Comparison of ENCODE assay signal across 9 cellular contexts in the genomic region with DNA sequence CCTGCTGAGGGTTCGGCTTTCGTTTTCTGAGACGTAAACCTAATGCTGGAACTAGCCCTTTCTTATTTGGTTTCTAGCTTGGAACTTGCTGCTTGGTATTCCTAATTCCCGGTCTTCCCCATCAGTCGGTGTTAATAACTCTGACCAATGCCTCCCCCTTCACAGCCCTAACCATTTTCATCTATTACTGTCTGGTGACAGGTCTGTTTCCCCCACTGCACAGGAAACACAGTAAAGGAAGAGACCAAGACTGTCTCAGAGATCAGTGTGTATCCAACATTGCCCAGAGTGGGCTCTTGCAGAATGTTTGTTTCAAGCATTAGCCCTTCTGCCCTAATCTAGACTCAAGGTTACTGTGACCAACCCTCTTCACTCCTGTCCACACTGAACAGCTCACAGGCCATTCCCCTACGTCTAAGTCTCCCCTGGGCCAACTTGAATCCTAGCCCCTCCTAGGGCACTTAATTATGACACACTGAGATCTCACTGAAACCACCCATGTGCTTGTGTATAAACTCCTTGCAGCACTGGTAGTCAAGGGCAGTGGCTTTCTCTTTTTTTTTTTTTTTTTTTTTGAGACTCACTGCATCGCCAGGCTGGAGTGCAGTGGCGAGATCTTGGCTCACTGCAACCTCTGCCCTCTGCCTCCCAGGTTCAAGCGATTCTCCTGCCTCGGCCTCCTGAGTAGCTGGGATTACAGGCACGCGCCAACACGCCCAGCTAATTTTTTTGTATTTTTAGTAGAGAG. TPM values are rescaled to one million over a fixed set of nuclear protein-coding genes. Genes with fewer than 3 reads are reported as not detected.
DNase-seq lines count a peak whose midpoint lies in the region; ATAC-seq and TF ChIP-seq lines count a peak whose summit lies in the region.
"Had no signal": no experiment of that assay in that cellular context is flagged by ENCODE, and none has a peak within 500 bp of the region (broad histone marks: within the 10 kb centered on the region; RNA-seq: fewer than 3 reads in every experiment).

No MANE protein-coding gene starts in this region.

- peaks cover 20% of the 10 kb centered on the region for H3K36me3 Mint-ChIP-seq in activated T-cell treated with anti-CD3 and anti-CD28 coated beads, Interleukin-2, amount 50 U/mL, for 24 hours (ENCODE audit: low read depth)

- WGBS in hepatocyte (ENCODE audit: low lambda C conversion rate, missing lambda C conversion rate): 86% methylated on average over 13 of the region's 13 CpGs

- no peaks in the 10 kb centered on the region for H3K36me3 ChIP-seq in hepatocyte (replicated peaks; ENCODE audit: insufficient read depth, low read depth)

- H3K4me3 ChIP-seq in hepatocyte: no peak overlapping the region

- H3K9me3 ChIP-seq in hepatocyte (ENCODE audit: low read depth): no peaks in the 10 kb centered on the region

- no peaks in the 10 kb centered on the region for H3K9me2 ChIP-seq in hepatocyte (replicated peaks; ENCODE audit: insufficient read depth)

- no peak overlapping the region for H2AFZ ChIP-seq in hepatocyte

- no peak for DNase-seq in activated T-cell treated with anti-CD3 and anti-CD28 coated beads, Interleukin-2, amount 50 U/mL, for 24 hours
- no peak for DNase-seq in activated T-cell treated with anti-CD3 and anti-CD28 coated beads, Interleukin-2, amount 50 U/mL, for 1 hour
- DNase-seq in hepatocyte (ENCODE audit: low spot score) (no peak), cerebellar nuclear complex (lab: John Stamatoyannopoulos, UW) (no peak), NCI-H1105 (lab: John Stamatoyannopoulos, UW) (no peak), NCI-H1105 treated with DMSO at 0.1 percent for 48 hours (lab: John Stamatoyannopoulos, UW) (no peak)
- no peak for DNase-seq in stimulated activated naive CD8-positive, alpha-beta T cell treated with anti-CD3 and anti-CD28 coated beads, Interleukin-15, amount 100 ng/mL, for 72 hours
- DNase-seq: anterior cingulate cortex had no signal

- peak overlapping the region; percentile 97 for H3K27ac ChIP-seq in VCaP
- peak overlapping the region; percentile 60 for H3K27ac ChIP-seq in hepatocyte

- no peaks in the 10 kb centered on the region for H3K9me3 Mint-ChIP-seq in activated T-cell treated with anti-CD3 and anti-CD28 coated beads, Interleukin-2, amount 50 U/mL, for 24 hours
- H3K9me3 Mint-ChIP-seq in stimulated activated naive CD8-positive, alpha-beta T cell treated with anti-CD3 and anti-CD28 coated beads, Interleukin-15, amount 100 ng/mL, for 72 hours: no peaks in the 10 kb centered on the region

- H4K20me1 ChIP-seq in hepatocyte (ENCODE audit: insufficient read depth, poor library complexity, severe bottlenecking): no peaks in the 10 kb centered on the region

- H3K27me3 Mint-ChIP-seq in activated T-cell treated with anti-CD3 and anti-CD28 coated beads, Interleukin-2, amount 50 U/mL, for 24 hours: no peaks in the 10 kb centered on the region
- no peaks in the 10 kb centered on the region for H3K27me3 Mint-ChIP-seq in stimulated activated naive CD8-positive, alpha-beta T cell treated with anti-CD3 and anti-CD28 coated beads, Interleukin-15, amount 100 ng/mL, for 72 hours

- no peaks in the 10 kb centered on the region for H3K27me3 ChIP-seq in hepatocyte

- H3K27ac Mint-ChIP-seq in activated T-cell treated with anti-CD3 and anti-CD28 coated beads, Interleukin-2, amount 50 U/mL, for 24 hours: peak overlapping the region; percentile 99
- H3K27ac Mint-ChIP-seq in stimulated activated naive CD8-positive, alpha-beta T cell treated with anti-CD3 and anti-CD28 coated beads, Interleukin-15, amount 100 ng/mL, for 72 hours: peak overlapping the region; percentile 69 to 92

- H3K4me2 ChIP-seq in hepatocyte: no peak overlapping the region

- TF ChIP-seq CTCF in VCaP (conservative IDR thresholded peaks at IDR 0.05) (no peak), hepatocyte (IDR thresholded peaks at IDR 0.05; ENCODE audit: poor library complexity) (no peak)

- peaks cover 30% of the 10 kb centered on the region for H3K79me2 ChIP-seq in hepatocyte

- H3K4me1 ChIP-seq in hepatocyte (ENCODE audit: insufficient read depth): peaks cover 19% of the 10 kb centered on the region

- H3K4me1 Mint-ChIP-seq in activated T-cell treated with anti-CD3 and anti-CD28 coated beads, Interleukin-2, amount 50 U/mL, for 24 hours (ENCODE audit: low read depth): peaks cover 37% of the 10 kb centered on the region
- peaks cover 43% of the 10 kb centered on the region for H3K4me1 Mint-ChIP-seq in stimulated activated naive CD8-positive, alpha-beta T cell treated with anti-CD3 and anti-CD28 coated beads, Interleukin-15, amount 100 ng/mL, for 72 hours

- no peak for ATAC-seq in stimulated activated naive CD8-positive, alpha-beta T cell treated with anti-CD3 and anti-CD28 coated beads, Interleukin-15, amount 100 ng/mL, for 72 hours

- peak overlapping the region; percentile 96 for H3K4me3 Mint-ChIP-seq in activated T-cell treated with anti-CD3 and anti-CD28 coated beads, Interleukin-2, amount 50 U/mL, for 24 hours
- H3K4me3 Mint-ChIP-seq in stimulated activated naive CD8-positive, alpha-beta T cell treated with anti-CD3 and anti-CD28 coated beads, Interleukin-15, amount 100 ng/mL, for 72 hours: peak overlapping the region; percentile 82 to 85

RNA-seq across cellular contexts. Expression of a gene that starts 1.7 kb away (rescaled TPM):
- 103 and 106 TPM in 2 replicates for total RNA-seq in hepatocyte
- 53.7 and 54.9 TPM in 2 replicates for polyA plus RNA-seq in hepatocyte
